Comparison of ENCODE assay signal across 8 cellular contexts in genomic region chr2:44392338-44392943, GRCh38. TPM values are rescaled to one million over a fixed set of nuclear protein-coding genes. Genes with fewer than 3 reads are reported as not detected.
DNase-seq lines count a peak whose midpoint lies in the region; ATAC-seq and TF ChIP-seq lines count a peak whose summit lies in the region.

No MANE protein-coding gene starts in this region.

- DNase-seq in natural killer cell (no peak), NCI-H2227 treated with DMSO at 0.1 percent for 48 hours (lab: John Stamatoyannopoulos, UW) (peak; percentile 23), fibroblast of the aortic adventitia (ENCODE audit: low read depth) (peak; percentile 63), renal cortical epithelial cell (ENCODE audit: low read depth) (peak; percentile 19)
- no peak for DNase-seq in natural killer cell treated with Interleukin-12 subunit alpha and Interleukin-12 subunit beta and Interleukin-15 and Interleukin-18, amount 100 ng/mL, for 72 hours (ENCODE audit: low spot score)
- DNase-seq in activated CD8-positive, alpha-beta memory T cell treated with anti-CD3 and anti-CD28 coated beads for 1 hour (ENCODE audit: extremely low read depth in 1 of 2, low read depth in 1 of 2) = peak; percentile 1 to 26

- no peak overlapping the region for H3K4me3 Mint-ChIP-seq in natural killer cell
- no peak overlapping the region for H3K4me3 Mint-ChIP-seq in natural killer cell treated with Interleukin-12 subunit alpha and Interleukin-12 subunit beta and Interleukin-15 and Interleukin-18, amount 100 ng/mL, for 72 hours

- intact Hi-C loops in natural killer cell (cut with micrococcal nuclease) = no loop called here

- H3K27me3 Mint-ChIP-seq in natural killer cell (ENCODE audit: low read depth in 2 of 2) = no peaks in the 10 kb centered on the region
- H3K27me3 Mint-ChIP-seq in natural killer cell treated with Interleukin-12 subunit alpha and Interleukin-12 subunit beta and Interleukin-15 and Interleukin-18, amount 100 ng/mL, for 72 hours = no peaks in the 10 kb centered on the region

- peak; percentile 56 for TF ChIP-seq CTCF in natural killer cell (IDR thresholded peaks at IDR 0.05)
- TF ChIP-seq CTCF in fibroblast of the aortic adventitia (IDR thresholded peaks at IDR 0.05; ENCODE audit: insufficient read depth, low read length) = peak; percentile 64

- H3K4me1 Mint-ChIP-seq in natural killer cell = peaks cover 10% of the 10 kb centered on the region in 2 donors
- peaks cover 5 to 6% of the 10 kb centered on the region in 2 donors for H3K4me1 Mint-ChIP-seq in natural killer cell treated with Interleukin-12 subunit alpha and Interleukin-12 subunit beta and Interleukin-15 and Interleukin-18, amount 100 ng/mL, for 72 hours (ENCODE audit: low read depth in 2 of 2)

- H3K36me3 Mint-ChIP-seq in natural killer cell = peaks cover 10% of the 10 kb centered on the region
- peaks cover 11% of the 10 kb centered on the region for H3K36me3 Mint-ChIP-seq in natural killer cell treated with Interleukin-12 subunit alpha and Interleukin-12 subunit beta and Interleukin-15 and Interleukin-18, amount 100 ng/mL, for 72 hours

- no peak overlapping the region for H3K4me3 ChIP-seq in fibroblast of the aortic adventitia (ENCODE audit: low read depth, low read length)

- H3K27ac Mint-ChIP-seq in natural killer cell = no peak overlapping the region
- H3K27ac Mint-ChIP-seq in natural killer cell treated with Interleukin-12 subunit alpha and Interleukin-12 subunit beta and Interleukin-15 and Interleukin-18, amount 100 ng/mL, for 72 hours = no peak overlapping the region

- H3K9me3 Mint-ChIP-seq in natural killer cell = no peaks in the 10 kb centered on the region
- no peaks in the 10 kb centered on the region for H3K9me3 Mint-ChIP-seq in natural killer cell treated with Interleukin-12 subunit alpha and Interleukin-12 subunit beta and Interleukin-15 and Interleukin-18, amount 100 ng/mL, for 72 hours

- ATAC-seq in natural killer cell (no peak), HG02610 (IDR thresholded peaks at IDR 0.05; ENCODE audit: unreplicated experiment) (no peak), HG02642 (IDR thresholded peaks at IDR 0.05; ENCODE audit: poor library complexity, unreplicated experiment) (no peak)
- no peak for ATAC-seq in natural killer cell treated with Interleukin-12 subunit alpha and Interleukin-12 subunit beta and Interleukin-15 and Interleukin-18, amount 100 ng/mL, for 72 hours

RNA-seq across cellular contexts. Expression of gene CAMKMT, which starts 30.7 kb away (rescaled TPM):
- total RNA-seq in natural killer cell (10 to 100 TPM; 18.1 to 25.0 (median 20.6) TPM), fibroblast of the aortic adventitia (ENCODE audit: low replicate concordance) (8.7 and 15.0 TPM in 2 replicates), renal cortical epithelial cell (5.7 and 10.0 TPM in 2 replicates)
- 10 to 100 TPM; 13.5 to 26.5 TPM for total RNA-seq in natural killer cell treated with Interleukin-12 subunit alpha and Interleukin-12 subunit beta and Interleukin-15 and Interleukin-18, amount 100 ng/mL, for 72 hours

RNA-seq across cellular contexts. Expression of gene PREPL, which starts 31.1 kb away (rescaled TPM):
- total RNA-seq in natural killer cell = 10 to 100 TPM; 17.2 to 23.2 (median 18.4) TPM
- 10 to 100 TPM; 19.4 to 20.3 TPM for total RNA-seq in natural killer cell treated with Interleukin-12 subunit alpha and Interleukin-12 subunit beta and Interleukin-15 and Interleukin-18, amount 100 ng/mL, for 72 hours
- total RNA-seq in fibroblast of the aortic adventitia (ENCODE audit: low replicate concordance) = 31.3 and 78.4 TPM in 2 replicates
- 17.7 and 76.6 TPM in 2 replicates for total RNA-seq in renal cortical epithelial cell

Comparison
In these comparisons a context has a peak if more than half of its experiments do, and no peak if none do; other contexts are left out.
1. DNase-seq: peak in NCI-H2227 treated with DMSO at 0.1 percent for 48 hours (single experiment), activated CD8-positive, alpha-beta memory T cell treated with anti-CD3 and anti-CD28 coated beads for 1 hour (2 of 2), fibroblast of the aortic adventitia (single experiment) and renal cortical epithelial cell (single experiment); none in natural killer cell (single experiment) and natural killer cell treated with Interleukin-12 subunit alpha and Interleukin-12 subunit beta and Interleukin-15 and Interleukin-18, amount 100 ng/mL, for 72 hours (single experiment).